9 cellular contexts compared by ENCODE assay signal in the genomic region with DNA sequence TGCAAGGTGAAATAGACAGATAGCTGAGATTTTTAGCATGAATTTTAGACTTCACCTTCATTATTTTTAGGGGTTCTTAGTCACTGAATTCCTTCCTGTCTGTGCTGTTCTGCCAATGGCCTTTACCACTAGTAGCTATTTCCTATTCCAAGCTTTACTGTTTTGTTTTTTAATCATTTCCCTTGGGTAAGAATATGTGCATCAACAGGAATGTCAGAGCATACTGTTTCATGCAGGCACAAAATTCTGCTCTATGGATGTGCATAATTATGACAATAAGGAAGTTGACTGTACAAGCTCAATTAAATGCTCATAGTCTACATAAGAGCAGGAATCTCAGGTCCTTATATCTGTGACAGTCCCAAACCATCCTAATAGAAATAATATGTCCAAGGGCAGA. TPM values are rescaled to one million over a fixed set of nuclear protein-coding genes. Genes with fewer than 3 reads are reported as not detected.
A peak's percentile ranks its signal among the peaks of the same experiment; 100 is the strongest.
DNase-seq lines count a peak whose midpoint lies in the region; ATAC-seq and TF ChIP-seq lines count a peak whose summit lies in the region.
"Had no signal": no experiment of that assay in that cellular context is flagged by ENCODE, and none has a peak within 500 bp of the region (broad histone marks: within the 10 kb centered on the region; RNA-seq: fewer than 3 reads in every experiment).

No MANE protein-coding gene starts in this region.

- ATAC-seq in activated B cell treated with CpG ODN at 0.5 μM for 24 hours (ENCODE audit: low read depth): no peak
- no peak for ATAC-seq in foreskin keratinocyte
- no peak for ATAC-seq in stimulated activated naive CD8-positive, alpha-beta T cell treated with anti-CD3 and anti-CD28 coated beads, Interleukin-15, amount 100 ng/mL, for 72 hours
- ATAC-seq in GM21423 (IDR thresholded peaks at IDR 0.05; ENCODE audit: unreplicated experiment): no peak
- no peak for ATAC-seq in HG03196 (IDR thresholded peaks at IDR 0.05; ENCODE audit: unreplicated experiment)

- H3K9me3 Mint-ChIP-seq in T-helper 1 cell treated with Interleukin-12 subunit alpha and Interleukin-12 subunit beta and Interleukin-4 antibody, amounts not matched to agents 30 μg/mL and 1 μg/mL, for 36 hours: no peaks in the 10 kb centered on the region
- no peaks in the 10 kb centered on the region for H3K9me3 Mint-ChIP-seq in activated B cell treated with CpG ODN at 0.5 μM for 24 hours
- no peaks in the 10 kb centered on the region for H3K9me3 Mint-ChIP-seq in stimulated activated naive CD8-positive, alpha-beta T cell treated with anti-CD3 and anti-CD28 coated beads, Interleukin-15, amount 100 ng/mL, for 72 hours

- H3K27me3 ChIP-seq in foreskin keratinocyte: no peaks in the 10 kb centered on the region

- H3K4me1 ChIP-seq in foreskin keratinocyte: peaks cover 20% of the 10 kb centered on the region

- peaks cover 79% of the 10 kb centered on the region for H3K36me3 Mint-ChIP-seq in T-helper 1 cell treated with Interleukin-12 subunit alpha and Interleukin-12 subunit beta and Interleukin-4 antibody, amounts not matched to agents 30 μg/mL and 1 μg/mL, for 36 hours (ENCODE audit: low read depth)
- peaks cover 94% of the 10 kb centered on the region for H3K36me3 Mint-ChIP-seq in activated B cell treated with CpG ODN at 0.5 μM for 24 hours (ENCODE audit: low read depth)

- H3K27ac Mint-ChIP-seq in T-helper 1 cell treated with Interleukin-12 subunit alpha and Interleukin-12 subunit beta and Interleukin-4 antibody, amounts not matched to agents 30 μg/mL and 1 μg/mL, for 36 hours: peak overlapping the region; percentile 87
- H3K27ac Mint-ChIP-seq in activated B cell treated with CpG ODN at 0.5 μM for 24 hours: peak overlapping the region; percentile 94
- H3K27ac Mint-ChIP-seq in stimulated activated naive CD8-positive, alpha-beta T cell treated with anti-CD3 and anti-CD28 coated beads, Interleukin-15, amount 100 ng/mL, for 72 hours: peak overlapping the region; percentile 76 to 91

- POLR2A ChIA-PET in activated B cell treated with CpG ODN at 0.5 μM for 24 hours (lab: Charles Lee): interaction anchor here (0.6 to 7.8 kb wide), 8 partner anchors 48 to 163 kb away, joined by 7 to 80 read pairs (median 12); no protein-coding TSS in a partner anchor

- DNase-seq in T-helper 1 cell (no peak), activated B cell treated with CpG ODN at 0.5 μM for 24 hours (no peak), foreskin keratinocyte (peak in 1 of 2 donors; percentile 51), NCI-H2171 treated with DMSO at 0.1 percent for 48 hours (lab: John Stamatoyannopoulos, UW) (no peak)
- DNase-seq in stimulated activated naive CD8-positive, alpha-beta T cell treated with anti-CD3 and anti-CD28 coated beads, Interleukin-15, amount 100 ng/mL, for 72 hours: no peak
- DNase-seq: 8988T had no signal

- TF ChIP-seq CTCF in activated B cell treated with CpG ODN at 0.5 μM for 24 hours (IDR thresholded peaks at IDR 0.05): no peak
- no peak for TF ChIP-seq CTCF in foreskin keratinocyte (conservative IDR thresholded peaks at IDR 0.05)

- H3K27me3 Mint-ChIP-seq in T-helper 1 cell treated with Interleukin-12 subunit alpha and Interleukin-12 subunit beta and Interleukin-4 antibody, amounts not matched to agents 30 μg/mL and 1 μg/mL, for 36 hours (ENCODE audit: low read depth): no peaks in the 10 kb centered on the region
- H3K27me3 Mint-ChIP-seq in activated B cell treated with CpG ODN at 0.5 μM for 24 hours: no peaks in the 10 kb centered on the region
- H3K27me3 Mint-ChIP-seq in stimulated activated naive CD8-positive, alpha-beta T cell treated with anti-CD3 and anti-CD28 coated beads, Interleukin-15, amount 100 ng/mL, for 72 hours: no peaks in the 10 kb centered on the region

- H3K4me1 Mint-ChIP-seq in T-helper 1 cell treated with Interleukin-12 subunit alpha and Interleukin-12 subunit beta and Interleukin-4 antibody, amounts not matched to agents 30 μg/mL and 1 μg/mL, for 36 hours (ENCODE audit: low read depth): peaks cover 53% of the 10 kb centered on the region
- H3K4me1 Mint-ChIP-seq in activated B cell treated with CpG ODN at 0.5 μM for 24 hours: peaks cover 72% of the 10 kb centered on the region
- H3K4me1 Mint-ChIP-seq in stimulated activated naive CD8-positive, alpha-beta T cell treated with anti-CD3 and anti-CD28 coated beads, Interleukin-15, amount 100 ng/mL, for 72 hours: peaks cover 27% of the 10 kb centered on the region

- peak overlapping the region; percentile 67 for H3K27ac ChIP-seq in foreskin keratinocyte

- intact Hi-C loops in activated B cell treated with CpG ODN at 0.5 μM for 24 hours (cut with micrococcal nuclease): loop anchor here (2.0 kb wide), 1 partner anchor 235 kb away; a partner anchor contains a TSS

- H3K4me3 Mint-ChIP-seq in T-helper 1 cell treated with Interleukin-12 subunit alpha and Interleukin-12 subunit beta and Interleukin-4 antibody, amounts not matched to agents 30 μg/mL and 1 μg/mL, for 36 hours: peak overlapping the region; percentile 90
- peak overlapping the region; percentile 96 for H3K4me3 Mint-ChIP-seq in activated B cell treated with CpG ODN at 0.5 μM for 24 hours
- H3K4me3 Mint-ChIP-seq in stimulated activated naive CD8-positive, alpha-beta T cell treated with anti-CD3 and anti-CD28 coated beads, Interleukin-15, amount 100 ng/mL, for 72 hours: peak overlapping the region; percentile 86 to 93

- CTCF ChIA-PET in activated B cell treated with CpG ODN at 0.5 μM for 24 hours (lab: Charles Lee): interaction anchor here (0.5 to 10.8 kb wide), 11 partner anchors 10 to 164 kb away, joined by 3 to 132 read pairs (median 16); no protein-coding TSS in a partner anchor

RNA-seq across cellular contexts. Expression of a gene that starts 5.0 kb away (rescaled TPM):
- total RNA-seq in activated B cell treated with CpG ODN at 0.5 μM for 24 hours: 207 and 226 TPM in 2 replicates
- total RNA-seq in foreskin keratinocyte: 70.7 and 92.9 TPM in 2 replicates
- 24.8 and 27.1 TPM in 2 replicates for polyA plus RNA-seq in foreskin keratinocyte
